Comparison of ENCODE assay signal across 14 cellular contexts in genomic region chr12:14442221-14442881, GRCh38.
DNase-seq lines count a peak whose midpoint lies in the region; TF ChIP-seq lines count a peak whose summit lies in the region.
"Had no signal": no experiment of that assay in that cellular context is flagged by ENCODE, and none has a peak within 500 bp of the region (broad histone marks: within the 10 kb centered on the region; RNA-seq: fewer than 3 reads in every experiment).

No MANE protein-coding gene starts in this region.

- dilution Hi-C loops in mammary epithelial cell (cut with HindIII; ENCODE audit: low sequenced_read_pairs) = no loop called here

- DNase-seq in MCF 10A (ENCODE audit: unreplicated experiment) (peak; percentile 45), mammary epithelial cell (no peak), fibroblast of the aortic adventitia (ENCODE audit: low read depth) (peak; percentile 6), osteocyte (ENCODE audit: extremely low spot score, unreplicated experiment) (no peak), NCI-H1105 (lab: John Stamatoyannopoulos, UW) (no peak), NCI-H510A treated with DMSO at 0.1 percent for 48 hours (lab: John Stamatoyannopoulos, UW) (no peak), NCI-H1092 (lab: John Stamatoyannopoulos, UW) (no peak), hepatic stellate cell (ENCODE audit: low spot score) (no peak)
- DNase-seq: Karpas-422; NCI-H2171 treated with DMSO at 0.1 percent for 48 hours; stimulated activated CD4-positive, alpha-beta T cell treated with anti-CD3 and anti-CD28 coated beads, Interleukin-1b, Interleukin-23, amount 100 ng/mL, for 48 hours; stimulated activated naive CD8-positive, alpha-beta T cell treated with anti-CD3 and anti-CD28 coated beads, Interleukin-15, amount 100 ng/mL, for 72 hours had no signal

- H3K27ac Mint-ChIP-seq in MCF 10A (ENCODE audit: low read depth, unreplicated experiment) (no peak overlapping the region), osteocyte (ENCODE audit: unreplicated experiment) (peak overlapping the region; percentile 41)

- peaks cover 6% of the 10 kb centered on the region for H3K36me3 ChIP-seq in mammary epithelial cell (ENCODE audit: insufficient read depth, low read length)

- no peak overlapping the region for H3K4me2 ChIP-seq in mammary epithelial cell (ENCODE audit: insufficient read depth, low read depth, low read length)

- TF ChIP-seq CTCF in MCF 10A (IDR thresholded peaks at IDR 0.05; ENCODE audit: unreplicated experiment) (no peak), mammary epithelial cell (conservative IDR thresholded peaks at IDR 0.05 in 1 of 2, IDR thresholded peaks at IDR 0.05 in 1 of 2; ENCODE audit: extremely low read depth in 1 of 2, insufficient read depth in 1 of 2, low read depth in 1 of 2, low read length in 2 of 2) (no peak), fibroblast of the aortic adventitia (IDR thresholded peaks at IDR 0.05; ENCODE audit: insufficient read depth, low read length) (peak; percentile 1), osteocyte (IDR thresholded peaks at IDR 0.05) (no peak)

- no peaks in the 10 kb centered on the region for H3K79me2 ChIP-seq in mammary epithelial cell (ENCODE audit: insufficient read depth, low read length)

- no peak overlapping the region for H3K27ac ChIP-seq in mammary epithelial cell (ENCODE audit: insufficient read depth, low read depth, low read length)
- H3K27ac ChIP-seq: VCaP had no signal

- WGBS in mammary epithelial cell (ENCODE audit: low coverage, missing lambda C conversion rate) = 93% methylated on average over 5 of the region's 5 CpGs

- H3K27me3 Mint-ChIP-seq in MCF 10A (ENCODE audit: insufficient read depth, unreplicated experiment) = no peaks in the 10 kb centered on the region
- H3K27me3 Mint-ChIP-seq in osteocyte (ENCODE audit: unreplicated experiment) = no peaks in the 10 kb centered on the region
- H3K27me3 Mint-ChIP-seq: brain; stimulated activated naive CD8-positive, alpha-beta T cell treated with anti-CD3 and anti-CD28 coated beads, Interleukin-15, amount 100 ng/mL, for 72 hours had no signal

- BruUV-seq in MCF 10A (replicated peaks; lab: Mats Ljungman, UMichigan) (no TSS peak), mammary epithelial cell (replicated peaks; lab: Mats Ljungman, UMichigan) (no TSS peak)

- in situ Hi-C loops in mammary epithelial cell (cut with MboI; ENCODE audit: low sequenced_read_pairs in 2 of 2) = no loop called here

- POLR2A ChIA-PET in MCF 10A (lab: Yijun Ruan, JAX) = no interaction called here

- no peaks in the 10 kb centered on the region for H4K20me1 ChIP-seq in mammary epithelial cell (ENCODE audit: insufficient read depth, low read length)

- intact Hi-C loops in MCF 10A (cut with micrococcal nuclease) (no loop called here), mammary epithelial cell (cut with micrococcal nuclease) (no loop called here)

- CTCF ChIA-PET in MCF 10A (lab: Yijun Ruan, JAX) = interaction anchor here (1.0 kb wide), 1 partner anchor 204 kb away, joined by 3 read pairs; no protein-coding TSS in a partner anchor
- CTCF ChIA-PET in mammary epithelial cell (lab: Charles Lee; ENCODE audit: low non-redundant PET) = interaction anchor here (1.0 kb wide), 1 partner anchor 11 kb away, joined by 3 read pairs; no protein-coding TSS in a partner anchor

- no peaks in the 10 kb centered on the region for H3K9me3 Mint-ChIP-seq in MCF 10A (ENCODE audit: unreplicated experiment)
- H3K9me3 Mint-ChIP-seq in osteocyte (ENCODE audit: unreplicated experiment) = peaks cover 7% of the 10 kb centered on the region

- H3K36me3 Mint-ChIP-seq in MCF 10A (ENCODE audit: insufficient read depth, unreplicated experiment) (peaks cover 69% of the 10 kb centered on the region), osteocyte (ENCODE audit: unreplicated experiment) (peaks cover 57% of the 10 kb centered on the region)

- no peak overlapping the region for H3K9ac ChIP-seq in mammary epithelial cell (ENCODE audit: insufficient read depth, low read length)

- no peak overlapping the region for H2AFZ ChIP-seq in mammary epithelial cell (ENCODE audit: low read depth, low read length)

- H3K4me1 Mint-ChIP-seq in MCF 10A (ENCODE audit: insufficient read depth, unreplicated experiment) (peaks cover 10% of the 10 kb centered on the region), osteocyte (ENCODE audit: unreplicated experiment) (no peaks in the 10 kb centered on the region)
- H3K4me1 Mint-ChIP-seq: brain had no signal

- H3K4me3 Mint-ChIP-seq in MCF 10A (ENCODE audit: unreplicated experiment) (no peak overlapping the region), osteocyte (ENCODE audit: unreplicated experiment) (no peak overlapping the region)
- H3K4me3 Mint-ChIP-seq: brain; stimulated activated naive CD8-positive, alpha-beta T cell treated with anti-CD3 and anti-CD28 coated beads, Interleukin-15, amount 100 ng/mL, for 72 hours had no signal

- no peaks in the 10 kb centered on the region for H3K4me1 ChIP-seq in mammary epithelial cell (ENCODE audit: insufficient read depth, low read length)

- H3K4me3 ChIP-seq in mammary epithelial cell (replicated peaks in 1 of 3; ENCODE audit: insufficient read depth in 1 of 3, low read depth in 2 of 3, low read length in 3 of 3) = no peak overlapping the region
- H3K4me3 ChIP-seq in fibroblast of the aortic adventitia (ENCODE audit: low read depth, low read length) = no peak overlapping the region

- no peaks in the 10 kb centered on the region for H3K27me3 ChIP-seq in mammary epithelial cell (ENCODE audit: insufficient read depth, low read length)

- H3K9me3 ChIP-seq in mammary epithelial cell (replicated peaks; ENCODE audit: insufficient read depth, low read length) = no peaks in the 10 kb centered on the region

Comparison
In these comparisons a context has a peak if more than half of its experiments do, and no peak if none do; other contexts are left out.
1. DNase-seq: peak in MCF 10A (single experiment) and fibroblast of the aortic adventitia (single experiment); none in mammary epithelial cell (single experiment), osteocyte (single experiment), NCI-H1105 (single experiment), NCI-H510A treated with DMSO at 0.1 percent for 48 hours (single experiment), NCI-H1092 (single experiment) and hepatic stellate cell (single experiment).